Comparison of ENCODE assay signal across 1 cellular context in genomic region chr2:9335322-9335754, GRCh38.
TF ChIP-seq lines count a peak whose summit lies in the region.

No MANE protein-coding gene starts in this region.

TF ChIP-seq in HepG2, 621 proteins besides CTCF, POLR2A, EP300 and RAD21 (continued from another document and continues in another):
- no peak for TF ChIP-seq ZXDC (CRISPR knock-in tag; IDR thresholded peaks at IDR 0.05)
- TF ChIP-seq RBM22 (optimal IDR thresholded peaks at IDR 0.05; ENCODE audit: low read length) = peak; percentile 56
- TF ChIP-seq ZNF615 (CRISPR knock-in tag; IDR thresholded peaks at IDR 0.05; ENCODE audit: borderline replicate concordance) = no peak
- no peak for TF ChIP-seq GPBP1L1 (CRISPR knock-in tag; IDR thresholded peaks at IDR 0.05)
- no peak for TF ChIP-seq SRSF1 (optimal IDR thresholded peaks at IDR 0.05; ENCODE audit: low read depth, low read length)
- peak; percentile 91 for TF ChIP-seq HDAC2 (CRISPR knock-in tag; IDR thresholded peaks at IDR 0.05)
- TF ChIP-seq ZBTB49 (CRISPR knock-in tag; IDR thresholded peaks at IDR 0.05; ENCODE audit: borderline replicate concordance) = no peak
- TF ChIP-seq, protein P1, sequence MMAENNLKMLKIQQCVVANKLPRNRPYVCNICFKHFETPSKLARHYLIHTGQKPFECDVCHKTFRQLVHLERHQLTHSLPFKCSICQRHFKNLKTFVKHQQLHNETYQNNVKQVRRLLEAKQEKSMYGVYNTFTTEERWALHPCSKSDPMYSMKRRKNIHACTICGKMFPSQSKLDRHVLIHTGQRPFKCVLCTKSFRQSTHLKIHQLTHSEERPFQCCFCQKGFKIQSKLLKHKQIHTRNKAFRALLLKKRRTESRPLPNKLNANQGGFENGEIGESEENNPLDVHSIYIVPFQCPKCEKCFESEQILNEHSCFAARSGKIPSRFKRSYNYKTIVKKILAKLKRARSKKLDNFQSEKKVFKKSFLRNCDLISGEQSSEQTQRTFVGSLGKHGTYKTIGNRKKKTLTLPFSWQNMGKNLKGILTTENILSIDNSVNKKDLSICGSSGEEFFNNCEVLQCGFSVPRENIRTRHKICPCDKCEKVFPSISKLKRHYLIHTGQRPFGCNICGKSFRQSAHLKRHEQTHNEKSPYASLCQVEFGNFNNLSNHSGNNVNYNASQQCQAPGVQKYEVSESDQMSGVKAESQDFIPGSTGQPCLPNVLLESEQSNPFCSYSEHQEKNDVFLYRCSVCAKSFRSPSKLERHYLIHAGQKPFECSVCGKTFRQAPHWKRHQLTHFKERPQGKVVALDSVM (CRISPR knock-in tag; IDR thresholded peaks at IDR 0.05) = no peak
- peak; percentile 36; the same call in 1 of the 2 replicates for TF ChIP-seq ISL2 (CRISPR knock-in tag; IDR thresholded peaks at IDR 0.05)
- peak; percentile 63 for TF ChIP-seq ZMYM3 (CRISPR knock-in tag; IDR thresholded peaks at IDR 0.05)
- no peak for TF ChIP-seq ZNF446 (CRISPR knock-in tag; IDR thresholded peaks at IDR 0.05)
- no peak for TF ChIP-seq HNRNPH1 (optimal IDR thresholded peaks at IDR 0.05; ENCODE audit: low read depth, low read length)
- peak; percentile 83 for TF ChIP-seq GATAD2A (CRISPR knock-in tag; IDR thresholded peaks at IDR 0.05)
- TF ChIP-seq REL (CRISPR knock-in tag; conservative IDR thresholded peaks at IDR 0.05) = no peak
- TF ChIP-seq, protein P2, sequence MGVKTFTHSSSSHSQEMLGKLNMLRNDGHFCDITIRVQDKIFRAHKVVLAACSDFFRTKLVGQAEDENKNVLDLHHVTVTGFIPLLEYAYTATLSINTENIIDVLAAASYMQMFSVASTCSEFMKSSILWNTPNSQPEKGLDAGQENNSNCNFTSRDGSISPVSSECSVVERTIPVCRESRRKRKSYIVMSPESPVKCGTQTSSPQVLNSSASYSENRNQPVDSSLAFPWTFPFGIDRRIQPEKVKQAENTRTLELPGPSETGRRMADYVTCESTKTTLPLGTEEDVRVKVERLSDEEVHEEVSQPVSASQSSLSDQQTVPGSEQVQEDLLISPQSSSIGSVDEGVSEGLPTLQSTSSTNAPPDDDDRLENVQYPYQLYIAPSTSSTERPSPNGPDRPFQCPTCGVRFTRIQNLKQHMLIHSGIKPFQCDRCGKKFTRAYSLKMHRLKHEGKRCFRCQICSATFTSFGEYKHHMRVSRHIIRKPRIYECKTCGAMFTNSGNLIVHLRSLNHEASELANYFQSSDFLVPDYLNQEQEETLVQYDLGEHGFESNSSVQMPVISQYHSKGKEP (CRISPR knock-in tag; IDR thresholded peaks at IDR 0.05) = no peak
- no peak for TF ChIP-seq NCOA1 (CRISPR knock-in tag; IDR thresholded peaks at IDR 0.05)
- TF ChIP-seq, protein P3, sequence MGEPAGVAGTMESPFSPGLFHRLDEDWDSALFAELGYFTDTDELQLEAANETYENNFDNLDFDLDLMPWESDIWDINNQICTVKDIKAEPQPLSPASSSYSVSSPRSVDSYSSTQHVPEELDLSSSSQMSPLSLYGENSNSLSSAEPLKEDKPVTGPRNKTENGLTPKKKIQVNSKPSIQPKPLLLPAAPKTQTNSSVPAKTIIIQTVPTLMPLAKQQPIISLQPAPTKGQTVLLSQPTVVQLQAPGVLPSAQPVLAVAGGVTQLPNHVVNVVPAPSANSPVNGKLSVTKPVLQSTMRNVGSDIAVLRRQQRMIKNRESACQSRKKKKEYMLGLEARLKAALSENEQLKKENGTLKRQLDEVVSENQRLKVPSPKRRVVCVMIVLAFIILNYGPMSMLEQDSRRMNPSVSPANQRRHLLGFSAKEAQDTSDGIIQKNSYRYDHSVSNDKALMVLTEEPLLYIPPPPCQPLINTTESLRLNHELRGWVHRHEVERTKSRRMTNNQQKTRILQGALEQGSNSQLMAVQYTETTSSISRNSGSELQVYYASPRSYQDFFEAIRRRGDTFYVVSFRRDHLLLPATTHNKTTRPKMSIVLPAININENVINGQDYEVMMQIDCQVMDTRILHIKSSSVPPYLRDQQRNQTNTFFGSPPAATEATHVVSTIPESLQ (CRISPR knock-in tag; conservative IDR thresholded peaks at IDR 0.05) = peak; percentile 82; the same call in 1 of the 2 replicates
- no peak for TF ChIP-seq MAFF (IDR thresholded peaks at IDR 0.05; ENCODE audit: low read depth, low read length)
- 0 out of 2 replicates have a peak, but pooled peaks have one; percentile 36 for TF ChIP-seq ZNF136 (CRISPR knock-in tag; IDR thresholded peaks at IDR 0.05; ENCODE audit: low read depth)
- TF ChIP-seq, protein P4, sequence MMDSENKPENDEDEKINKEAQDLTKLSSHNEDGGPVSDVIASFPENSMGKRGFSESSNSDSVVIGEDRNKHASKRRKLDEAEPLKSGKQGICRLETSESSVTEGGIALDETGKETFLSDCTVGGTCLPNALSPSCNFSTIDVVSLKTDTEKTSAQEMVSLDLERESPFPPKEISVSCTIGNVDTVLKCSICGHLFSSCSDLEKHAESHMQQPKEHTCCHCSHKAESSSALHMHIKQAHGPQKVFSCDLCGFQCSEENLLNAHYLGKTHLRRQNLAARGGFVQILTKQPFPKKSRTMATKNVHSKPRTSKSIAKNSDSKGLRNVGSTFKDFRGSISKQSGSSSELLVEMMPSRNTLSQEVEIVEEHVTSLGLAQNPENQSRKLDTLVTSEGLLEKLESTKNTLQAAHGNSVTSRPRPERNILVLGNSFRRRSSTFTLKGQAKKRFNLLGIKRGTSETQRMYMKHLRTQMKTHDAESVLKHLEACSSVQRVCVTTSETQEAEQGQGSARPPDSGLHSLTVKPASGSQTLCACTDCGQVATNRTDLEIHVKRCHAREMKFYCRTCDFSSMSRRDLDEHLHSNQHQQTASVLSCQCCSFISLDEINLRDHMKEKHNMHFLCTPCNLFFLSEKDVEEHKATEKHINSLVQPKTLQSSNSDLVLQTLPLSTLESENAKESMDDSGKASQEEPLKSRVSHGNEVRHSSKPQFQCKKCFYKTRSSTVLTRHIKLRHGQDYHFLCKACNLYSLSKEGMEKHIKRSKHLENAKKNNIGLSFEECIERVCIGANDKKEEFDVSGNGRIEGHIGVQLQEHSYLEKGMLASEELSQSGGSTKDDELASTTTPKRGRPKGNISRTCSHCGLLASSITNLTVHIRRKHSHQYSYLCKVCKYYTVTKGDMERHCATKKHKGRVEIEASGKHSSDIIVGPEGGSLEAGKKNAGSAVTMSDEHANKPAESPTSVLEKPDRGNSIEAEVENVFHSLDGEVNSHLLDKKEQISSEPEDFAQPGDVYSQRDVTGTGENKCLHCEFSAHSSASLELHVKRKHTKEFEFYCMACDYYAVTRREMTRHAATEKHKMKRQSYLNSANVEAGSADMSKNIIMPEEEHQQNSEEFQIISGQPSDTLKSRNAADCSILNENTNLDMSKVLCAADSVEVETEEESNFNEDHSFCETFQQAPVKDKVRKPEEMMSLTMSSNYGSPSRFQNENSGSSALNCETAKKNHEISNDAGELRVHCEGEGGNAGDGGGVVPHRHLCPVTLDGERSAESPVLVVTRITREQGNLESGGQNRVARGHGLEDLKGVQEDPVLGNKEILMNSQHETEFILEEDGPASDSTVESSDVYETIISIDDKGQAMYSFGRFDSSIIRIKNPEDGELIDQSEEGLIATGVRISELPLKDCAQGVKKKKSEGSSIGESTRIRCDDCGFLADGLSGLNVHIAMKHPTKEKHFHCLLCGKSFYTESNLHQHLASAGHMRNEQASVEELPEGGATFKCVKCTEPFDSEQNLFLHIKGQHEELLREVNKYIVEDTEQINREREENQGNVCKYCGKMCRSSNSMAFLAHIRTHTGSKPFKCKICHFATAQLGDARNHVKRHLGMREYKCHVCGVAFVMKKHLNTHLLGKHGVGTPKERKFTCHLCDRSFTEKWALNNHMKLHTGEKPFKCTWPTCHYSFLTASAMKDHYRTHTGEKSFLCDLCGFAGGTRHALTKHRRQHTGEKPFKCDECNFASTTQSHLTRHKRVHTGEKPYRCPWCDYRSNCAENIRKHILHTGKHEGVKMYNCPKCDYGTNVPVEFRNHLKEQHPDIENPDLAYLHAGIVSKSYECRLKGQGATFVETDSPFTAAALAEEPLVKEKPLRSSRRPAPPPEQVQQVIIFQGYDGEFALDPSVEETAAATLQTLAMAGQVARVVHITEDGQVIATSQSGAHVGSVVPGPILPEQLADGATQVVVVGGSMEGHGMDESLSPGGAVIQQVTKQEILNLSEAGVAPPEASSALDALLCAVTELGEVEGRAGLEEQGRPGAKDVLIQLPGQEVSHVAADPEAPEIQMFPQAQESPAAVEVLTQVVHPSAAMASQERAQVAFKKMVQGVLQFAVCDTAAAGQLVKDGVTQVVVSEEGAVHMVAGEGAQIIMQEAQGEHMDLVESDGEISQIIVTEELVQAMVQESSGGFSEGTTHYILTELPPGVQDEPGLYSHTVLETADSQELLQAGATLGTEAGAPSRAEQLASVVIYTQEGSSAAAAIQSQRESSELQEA (CRISPR knock-in tag; IDR thresholded peaks at IDR 0.05; ENCODE audit: not compliant biosample characterization) = no peak
- peak; percentile 75; the same call in 1 of the 2 replicates for TF ChIP-seq ZKSCAN8 (CRISPR knock-in tag; IDR thresholded peaks at IDR 0.05; ENCODE audit: borderline replicate concordance)
- TF ChIP-seq KDM2A (CRISPR knock-in tag; IDR thresholded peaks at IDR 0.05; ENCODE audit: borderline replicate concordance, low read depth) = peak; percentile 53; the same call in 1 of the 2 replicates
- peak; percentile 62; the same call in 1 of the 2 replicates for TF ChIP-seq ZNF644 (CRISPR knock-in tag; IDR thresholded peaks at IDR 0.05; ENCODE audit: low read depth)
- no peak for TF ChIP-seq ZC3H13 (CRISPR knock-in tag; IDR thresholded peaks at IDR 0.05)
- peak; percentile 62 for TF ChIP-seq RARA (CRISPR knock-in tag; IDR thresholded peaks at IDR 0.05)
- no peak for TF ChIP-seq HIVEP1 (CRISPR knock-in tag; IDR thresholded peaks at IDR 0.05)
- no peak for TF ChIP-seq CCAR2 (optimal IDR thresholded peaks at IDR 0.05; ENCODE audit: low read depth, low read length)
- TF ChIP-seq ZNF329 (CRISPR knock-in tag; IDR thresholded peaks at IDR 0.05; ENCODE audit: low read depth) = no peak
- TF ChIP-seq ZSCAN12 (CRISPR knock-in tag; IDR thresholded peaks at IDR 0.05) = peak; percentile 69; the same call in 1 of the 2 replicates
- no peak for TF ChIP-seq FOXK2 (IDR thresholded peaks at IDR 0.05)
- TF ChIP-seq TFAP4 (IDR thresholded peaks at IDR 0.05; ENCODE audit: borderline replicate concordance, low read depth) = peak; percentile 93
- no peak; the same call in 1 of the 2 replicates for TF ChIP-seq ZSCAN25 (CRISPR knock-in tag; IDR thresholded peaks at IDR 0.05)
